ENCODE assay signal across 9 cellular contexts in genomic region chr5:55903121-55903701, GRCh38. TPM values are rescaled to one million over a fixed set of nuclear protein-coding genes. Genes with fewer than 3 reads are reported as not detected.
DNase-seq lines count a peak whose midpoint lies in the region; ATAC-seq and TF ChIP-seq lines count a peak whose summit lies in the region.
"Had no signal": no experiment of that assay in that cellular context is flagged by ENCODE, and none has a peak within 500 bp of the region (broad histone marks: within the 10 kb centered on the region; RNA-seq: fewer than 3 reads in every experiment).

No MANE protein-coding gene starts in this region.

- H3K4me1 ChIP-seq in PC-3 (ENCODE audit: insufficient read depth, low read length), result peaks cover 4% of the 10 kb centered on the region; the same call in 1 of the 2 replicates

- TF ChIP-seq CTCF in chondrocyte (IDR thresholded peaks at IDR 0.05) (no peak), PC-3 (conservative IDR thresholded peaks at IDR 0.05; ENCODE audit: low read depth, low read length) (no peak)

- H3K36me3 ChIP-seq in PC-3 (ENCODE audit: low read depth, low read length), result no peaks in the 10 kb centered on the region

- H3K27me3 Mint-ChIP-seq in T-cell (no peaks in the 10 kb centered on the region), chondrocyte (ENCODE audit: low read depth) (no peaks in the 10 kb centered on the region)
- H3K27me3 Mint-ChIP-seq in activated naive CD8-positive, alpha-beta T cell treated with anti-CD3 and anti-CD28 coated beads, Interleukin-2, amount 10 ng/mL, durations not matched to agents 7 days and 5 days, result peaks cover 47% of the 10 kb centered on the region

- no peak overlapping the region for H3K4me2 ChIP-seq in PC-3 (ENCODE audit: low read length)

- H2AFZ ChIP-seq in PC-3 (ENCODE audit: low read length), result no peak overlapping the region

- BruUV-seq in PC-3 (replicated peaks; lab: Mats Ljungman, UMichigan), result no TSS peak

- H3K4me3 Mint-ChIP-seq in T-cell, result peak overlapping the region in 1 of 3 donors; percentile 44
- H3K4me3 Mint-ChIP-seq in activated naive CD8-positive, alpha-beta T cell treated with anti-CD3 and anti-CD28 coated beads, Interleukin-2, amount 10 ng/mL, durations not matched to agents 7 days and 5 days, result peak overlapping the region; percentile 60
- H3K4me3 Mint-ChIP-seq in chondrocyte (ENCODE audit: unreplicated experiment), result no peak overlapping the region

- H3F3A ChIP-seq in PC-3 (ENCODE audit: low read length, unreplicated experiment), result no peaks in the 10 kb centered on the region

- H3K9ac ChIP-seq in PC-3 (ENCODE audit: low read length), result no peak overlapping the region

- H3K4me1 Mint-ChIP-seq in T-cell (peaks cover 17 to 29% (median 19%) of the 10 kb centered on the region in 3 donors), chondrocyte (ENCODE audit: low read depth) (peaks cover 37% of the 10 kb centered on the region)
- peaks cover 16% of the 10 kb centered on the region for H3K4me1 Mint-ChIP-seq in activated naive CD8-positive, alpha-beta T cell treated with anti-CD3 and anti-CD28 coated beads, Interleukin-2, amount 10 ng/mL, durations not matched to agents 7 days and 5 days

- peak; percentile 33 for TF ChIP-seq POLR2A in GM18526 (IDR thresholded peaks at IDR 0.05; ENCODE audit: extremely low read depth, insufficient read length)

- H3K4me3 ChIP-seq in PC-3 (ENCODE audit: low read length), result no peak overlapping the region

- no peaks in the 10 kb centered on the region for H3K9me3 Mint-ChIP-seq in T-cell
- no peaks in the 10 kb centered on the region for H3K9me3 Mint-ChIP-seq in activated naive CD8-positive, alpha-beta T cell treated with anti-CD3 and anti-CD28 coated beads, Interleukin-2, amount 10 ng/mL, durations not matched to agents 7 days and 5 days
- no peaks in the 10 kb centered on the region for H3K9me3 Mint-ChIP-seq in chondrocyte (ENCODE audit: low read depth)

- H3K9me3 ChIP-seq in PC-3 (ENCODE audit: low read length), result no peaks in the 10 kb centered on the region

- peak; percentile 15 to 61 (median 34) for DNase-seq in T-cell
- peak; percentile 72 for DNase-seq in activated naive CD8-positive, alpha-beta T cell treated with anti-CD3 and anti-CD28 coated beads, Interleukin-2, amount 10 ng/mL, durations not matched to agents 7 days and 5 days
- peak; percentile 69 for DNase-seq in stimulated activated CD4-positive, alpha-beta T cell treated with anti-CD3 and anti-CD28 coated beads, Interleukin-4, amount 100 ng/mL, for 24 hours
- no peak for DNase-seq in mesenteric fat pad (ENCODE audit: low spot score)
- DNase-seq in chondrocyte (ENCODE audit: low spot score), result no peak
- DNase-seq in PC-3, result no peak

- no peaks in the 10 kb centered on the region for H3K79me2 ChIP-seq in PC-3 (ENCODE audit: low read length)

- no peak overlapping the region for H3K27ac ChIP-seq in PC-3 (ENCODE audit: low read length)

- H3K36me3 Mint-ChIP-seq in T-cell (no peaks in the 10 kb centered on the region), chondrocyte (ENCODE audit: low read depth) (no peaks in the 10 kb centered on the region)
- H3K36me3 Mint-ChIP-seq in activated naive CD8-positive, alpha-beta T cell treated with anti-CD3 and anti-CD28 coated beads, Interleukin-2, amount 10 ng/mL, durations not matched to agents 7 days and 5 days, result peaks cover 1% of the 10 kb centered on the region

- intact Hi-C loops in PC-3 (cut with micrococcal nuclease), result no loop called here

- no peaks in the 10 kb centered on the region for H3K27me3 ChIP-seq in PC-3 (ENCODE audit: low read length)

- H3K27ac Mint-ChIP-seq in T-cell (no peak overlapping the region), chondrocyte (ENCODE audit: unreplicated experiment) (no peak overlapping the region)
- H3K27ac Mint-ChIP-seq in activated naive CD8-positive, alpha-beta T cell treated with anti-CD3 and anti-CD28 coated beads, Interleukin-2, amount 10 ng/mL, durations not matched to agents 7 days and 5 days, result peak overlapping the region; percentile 9

- H3K9me2 ChIP-seq in PC-3 (replicated peaks; ENCODE audit: low read length), result no peaks in the 10 kb centered on the region

- POLR2A ChIA-PET in T-cell (lab: Charles Lee) (no interaction called here), PC-3 (lab: Charles Lee; ENCODE audit: unreplicated experiment) (interaction anchor here (0.6 kb wide), 1 partner anchor 598 kb away, joined by 3 read pairs; no protein-coding TSS in a partner anchor)
- POLR2A ChIA-PET in activated naive CD8-positive, alpha-beta T cell treated with anti-CD3 and anti-CD28 coated beads, Interleukin-2, amount 10 ng/mL, durations not matched to agents 7 days and 5 days (lab: Charles Lee), result no interaction called here

- ATAC-seq in HG02884 (IDR thresholded peaks at IDR 0.05; ENCODE audit: unreplicated experiment) (peak; percentile 89), T-cell (replicated peaks in 1 of 4) (peak in 3 of 4 experiments; percentile 81 to 94 (median 85)), PC-3 (no peak)
- ATAC-seq in activated naive CD8-positive, alpha-beta T cell treated with anti-CD3 and anti-CD28 coated beads, Interleukin-2, amount 10 ng/mL, durations not matched to agents 7 days and 5 days (ENCODE audit: low read depth), result peak; percentile 93

- CTCF ChIA-PET in T-cell (lab: Charles Lee), result interaction anchor here in 1 of 2 donors (0.8 kb wide), 1 partner anchor 8 kb away, joined by 3 read pairs; no protein-coding TSS in a partner anchor
- CTCF ChIA-PET in PC-3 (lab: Charles Lee), result no interaction called here

- no peaks in the 10 kb centered on the region for H4K20me1 ChIP-seq in PC-3 (ENCODE audit: low read length)

RNA-seq across cellular contexts. Expression of gene IL31RA, which starts 52.1 kb away (rescaled TPM):
- total RNA-seq in T-cell (not detected), mesenteric fat pad (not detected), chondrocyte (1.5 to 3.9 TPM (median 1.9 TPM) in 3 replicates), PC-3 (2014; rRNA removed) (1.6 and 3.0 TPM in 2 replicates)
- total RNA-seq in activated naive CD8-positive, alpha-beta T cell treated with anti-CD3 and anti-CD28 coated beads, Interleukin-2, amount 10 ng/mL, durations not matched to agents 7 days and 5 days, result not detected
- total RNA-seq: NCI-H460 had no signal

Comparison
In these comparisons a context has a peak if more than half of its experiments do, and no peak if none do; other contexts are left out.
1. DNase-seq: peak in T-cell (34 of 34), activated naive CD8-positive, alpha-beta T cell treated with anti-CD3 and anti-CD28 coated beads, Interleukin-2, amount 10 ng/mL, durations not matched to agents 7 days and 5 days (single experiment) and stimulated activated CD4-positive, alpha-beta T cell treated with anti-CD3 and anti-CD28 coated beads, Interleukin-4, amount 100 ng/mL, for 24 hours (single experiment); none in mesenteric fat pad (single experiment), chondrocyte (single experiment) and PC-3 (single experiment).